Comparison of ENCODE assay signal across 8 cellular contexts in the genomic region with DNA sequence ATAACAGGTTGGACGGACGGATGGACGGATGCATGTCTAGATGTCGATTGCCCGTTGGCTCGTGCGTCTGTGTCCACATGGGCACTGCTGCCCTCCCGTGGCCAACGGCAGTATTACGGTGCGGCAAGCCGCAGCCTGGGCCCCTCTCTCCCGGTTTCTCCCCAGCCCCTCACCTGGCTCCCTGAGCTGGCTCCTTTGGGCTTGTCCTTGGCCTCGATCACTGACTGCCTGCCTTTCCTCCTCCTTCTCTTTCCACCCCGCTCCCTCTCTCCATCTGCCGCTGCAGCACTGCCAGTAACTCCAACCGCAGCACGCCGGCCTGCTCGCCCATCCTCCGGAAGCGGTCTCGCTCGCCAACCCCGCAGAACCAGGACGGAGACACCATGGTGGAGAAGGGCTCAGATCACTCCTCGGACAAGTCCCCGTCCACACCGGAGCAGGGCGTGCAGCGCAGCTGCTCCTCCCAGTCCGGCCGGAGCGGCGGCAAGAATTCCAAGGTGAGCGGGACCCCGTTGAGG.
A peak's percentile ranks its signal among the peaks of the same experiment; 100 is the strongest.
DNase-seq lines count a peak whose midpoint lies in the region; ATAC-seq and TF ChIP-seq lines count a peak whose summit lies in the region.

No MANE protein-coding gene starts in this region.

- intact Hi-C loops in Caco-2 (cut with micrococcal nuclease; ENCODE audit: unreplicated experiment), result loop anchor here (1.0 kb wide), 1 partner anchor 66 kb away; no protein-coding TSS in a partner anchor

- H3K4me1 ChIP-seq in Caco-2 (peaks cover 5% of the 10 kb centered on the region; the same call in 1 of the 2 replicates), hepatocyte (ENCODE audit: insufficient read depth) (no peaks in the 10 kb centered on the region)

- H3K9me2 ChIP-seq in hepatocyte (replicated peaks; ENCODE audit: insufficient read depth), result no peaks in the 10 kb centered on the region

- WGBS in hepatocyte (ENCODE audit: low lambda C conversion rate, missing lambda C conversion rate), result 57% methylated on average over 37 of the region's 37 CpGs

- H3K79me2 ChIP-seq in hepatocyte, result no peaks in the 10 kb centered on the region

- H3K4me1 Mint-ChIP-seq in Caco-2 (ENCODE audit: low read depth, unreplicated experiment), result peaks cover 13% of the 10 kb centered on the region

- H3K4me3 ChIP-seq in Caco-2 (ENCODE audit: low read depth, low read length) (no peak overlapping the region), hepatocyte (no peak overlapping the region)

- H3K27me3 Mint-ChIP-seq in Caco-2 (ENCODE audit: insufficient read depth, unreplicated experiment), result peaks cover 34% of the 10 kb centered on the region

- peak; percentile 97 to 98 for TF ChIP-seq CTCF in Caco-2 (IDR thresholded peaks at IDR 0.05; ENCODE audit: insufficient read depth in 1 of 2, low read depth in 1 of 2, low read length in 1 of 2, severe bottlenecking in 1 of 2, unreplicated experiment in 1 of 2)
- TF ChIP-seq CTCF in hepatocyte (IDR thresholded peaks at IDR 0.05; ENCODE audit: poor library complexity), result peak; percentile 78

- no TSS peak for BruUV-seq in Caco-2 (replicated peaks; lab: Mats Ljungman, UMichigan)

- CTCF ChIA-PET in Caco-2 (lab: Charles Lee), result interaction anchor here (0.6 to 2.2 kb wide), 8 partner anchors 11 to 273 kb away, joined by 3 to 10 read pairs (median 4); no protein-coding TSS in a partner anchor

- no peak overlapping the region for H3K4me3 Mint-ChIP-seq in Caco-2 (ENCODE audit: unreplicated experiment)

- H3K36me3 ChIP-seq in Caco-2 (ENCODE audit: control insufficient read depth, insufficient read depth, low read length) (no peaks in the 10 kb centered on the region), hepatocyte (replicated peaks; ENCODE audit: insufficient read depth, low read depth) (no peaks in the 10 kb centered on the region)

- DNase-seq in Caco-2, result peak; percentile 77 to 89
- DNase-seq in LoVo (ENCODE audit: low spot score), result peak; percentile 40
- peak; percentile 50 for DNase-seq in UCSD-AML1 (lab: John Stamatoyannopoulos, UW; ENCODE audit: unreplicated experiment)
- peak; percentile 78 for DNase-seq in astrocyte of the hippocampus (ENCODE audit: low read depth, low spot score)
- peak; percentile 79 for DNase-seq in hepatocyte (ENCODE audit: low spot score)
- DNase-seq in stimulated activated CD4-positive, alpha-beta T cell treated with anti-CD3 and anti-CD28 coated beads, Interleukin-12 subunit alpha, Interleukin-12 subunit beta, amount 100 ng/mL, for 24 hours (ENCODE audit: low read depth in 2 of 2), result peak; percentile 24 to 71
- DNase-seq in MV-4-11 (lab: John Stamatoyannopoulos, UW), result no peak

- H3K4me2 ChIP-seq in hepatocyte, result peak overlapping the region; percentile 33

- peaks cover 4% of the 10 kb centered on the region; the same call in 1 of the 2 replicates for H3K27me3 ChIP-seq in Caco-2 (replicated peaks; ENCODE audit: control insufficient read depth, insufficient read depth, low read length)
- peaks cover 4% of the 10 kb centered on the region for H3K27me3 ChIP-seq in hepatocyte

- no peaks in the 10 kb centered on the region for H3K36me3 Mint-ChIP-seq in Caco-2 (ENCODE audit: insufficient read depth, unreplicated experiment)

- H3K9me3 Mint-ChIP-seq in Caco-2 (ENCODE audit: unreplicated experiment), result no peaks in the 10 kb centered on the region

- H3K27ac ChIP-seq in hepatocyte, result no peak overlapping the region

- no peak overlapping the region for H3K27ac Mint-ChIP-seq in Caco-2 (ENCODE audit: unreplicated experiment)

- no peaks in the 10 kb centered on the region for H3K9me3 ChIP-seq in Caco-2
- no peaks in the 10 kb centered on the region for H3K9me3 ChIP-seq in hepatocyte (ENCODE audit: low read depth)

- peak; percentile 59 for ATAC-seq in GM21381 (IDR thresholded peaks at IDR 0.05; ENCODE audit: unreplicated experiment)

- H4K20me1 ChIP-seq in hepatocyte (ENCODE audit: insufficient read depth, poor library complexity, severe bottlenecking), result no peaks in the 10 kb centered on the region

- no peak overlapping the region for H2AFZ ChIP-seq in hepatocyte

- POLR2A ChIA-PET in Caco-2 (lab: Charles Lee), result no interaction called here
